In the genomic region with DNA sequence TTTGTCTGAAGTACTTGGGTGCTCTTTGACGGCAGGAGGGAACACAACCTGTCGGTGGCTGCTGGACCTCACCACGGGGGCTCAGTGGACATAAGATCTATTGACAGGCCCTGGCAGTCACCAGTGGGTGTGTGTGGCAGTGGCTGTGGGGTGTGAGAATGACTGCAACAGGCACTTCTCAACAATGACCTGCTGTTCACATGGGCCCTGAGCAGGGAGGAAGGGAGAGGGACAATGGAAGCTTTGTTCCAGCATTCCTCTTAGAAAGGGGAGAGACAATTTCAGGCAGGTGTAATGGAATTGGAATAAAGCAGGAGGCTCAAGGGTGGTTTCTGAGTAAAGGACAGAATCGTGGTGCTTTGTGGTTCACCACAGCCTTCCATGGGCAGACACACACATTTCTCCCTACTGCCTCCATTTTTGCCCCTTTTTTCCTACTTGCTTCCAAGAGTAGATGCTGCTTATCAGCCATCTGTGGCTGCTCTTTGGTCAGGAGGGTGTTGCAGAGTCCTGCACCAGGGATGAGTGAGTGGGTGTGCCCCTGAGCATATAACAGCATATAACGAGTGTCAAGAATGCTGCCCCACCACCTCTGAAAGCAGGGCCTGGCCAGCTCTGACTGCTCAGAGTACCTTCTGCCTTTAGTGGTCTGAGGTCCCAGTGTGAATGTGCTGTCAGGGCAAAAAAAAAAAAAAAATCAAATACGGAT, we compare ENCODE assay signal across 23 cellular contexts.
DNase-seq lines count a peak whose midpoint lies in the region; ATAC-seq, FAIRE-seq and TF ChIP-seq lines count a peak whose summit lies in the region.
"Had no signal": no experiment of that assay in that cellular context is flagged by ENCODE, and none has a peak within 500 bp of the region (broad histone marks: within the 10 kb centered on the region; RNA-seq: fewer than 3 reads in every experiment).

No MANE protein-coding gene starts in this region.

- no peak overlapping the region for H3K27ac Mint-ChIP-seq in naive thymus-derived CD4-positive, alpha-beta T cell
- H3K27ac Mint-ChIP-seq: activated CD8-positive, alpha-beta memory T cell treated with anti-CD3 and anti-CD28 coated beads, Interleukin-2, amount 10 ng/mL, durations not matched to agents 7 days and 5 days; activated naive CD8-positive, alpha-beta T cell treated with anti-CD3 and anti-CD28 coated beads, Interleukin-2, amount 10 ng/mL, durations not matched to agents 7 days and 5 days; brain had no signal

- H3K36me3 ChIP-seq in left ventricle myocardium inferior: no peaks in the 10 kb centered on the region
- no peaks in the 10 kb centered on the region for H3K36me3 ChIP-seq in naive thymus-derived CD4-positive, alpha-beta T cell (ENCODE audit: control insufficient read depth in 2 of 3, insufficient read depth in 3 of 3, low read length in 3 of 3)
- H3K36me3 ChIP-seq: BLaER1, gastrocnemius medialis, right lobe of liver had no signal

- intact Hi-C loops in cardiac septum (cut with DNase I): no loop called here
- intact Hi-C loops in left ventricle myocardium inferior (cut with micrococcal nuclease): no loop called here
- intact Hi-C loops in naive thymus-derived CD4-positive, alpha-beta T cell (cut with micrococcal nuclease): no loop called here

- no peak for FAIRE-seq in urothelium cell line (lab: Jason Lieb, UNC)
- FAIRE-seq: A549, D721Med, endothelial cell of umbilical vein, H54 had no signal

- no peaks in the 10 kb centered on the region for H3K27me3 Mint-ChIP-seq in naive thymus-derived CD4-positive, alpha-beta T cell
- H3K27me3 Mint-ChIP-seq: activated CD8-positive, alpha-beta memory T cell treated with anti-CD3 and anti-CD28 coated beads, Interleukin-2, amount 10 ng/mL, durations not matched to agents 7 days and 5 days; activated naive CD8-positive, alpha-beta T cell treated with anti-CD3 and anti-CD28 coated beads, Interleukin-2, amount 10 ng/mL, durations not matched to agents 7 days and 5 days; brain had no signal

- POLR2A ChIA-PET in naive thymus-derived CD4-positive, alpha-beta T cell (lab: Charles Lee): no interaction called here

- no peak overlapping the region for H3K27ac ChIP-seq in left ventricle myocardium inferior (replicated peaks)
- no peak overlapping the region for H3K27ac ChIP-seq in naive thymus-derived CD4-positive, alpha-beta T cell (ENCODE audit: low read depth, low read length)
- H3K27ac ChIP-seq: A549, BLaER1, gastrocnemius medialis, right lobe of liver, RWPE1 had no signal

- H3K4me3 Mint-ChIP-seq in naive thymus-derived CD4-positive, alpha-beta T cell: no peak overlapping the region
- H3K4me3 Mint-ChIP-seq: activated CD8-positive, alpha-beta memory T cell treated with anti-CD3 and anti-CD28 coated beads, Interleukin-2, amount 10 ng/mL, durations not matched to agents 7 days and 5 days; activated naive CD8-positive, alpha-beta T cell treated with anti-CD3 and anti-CD28 coated beads, Interleukin-2, amount 10 ng/mL, durations not matched to agents 7 days and 5 days; brain had no signal

- CTCF ChIA-PET in naive thymus-derived CD4-positive, alpha-beta T cell (lab: Charles Lee): no interaction called here

- peaks cover 0 to 3% (median 0%) of the 10 kb centered on the region in 11 donors for H3K9me3 Mint-ChIP-seq in naive thymus-derived CD4-positive, alpha-beta T cell
- H3K9me3 Mint-ChIP-seq: activated naive CD8-positive, alpha-beta T cell treated with anti-CD3 and anti-CD28 coated beads, Interleukin-2, amount 10 ng/mL, durations not matched to agents 7 days and 5 days had no signal

- H3K36me3 Mint-ChIP-seq in naive thymus-derived CD4-positive, alpha-beta T cell: no peaks in the 10 kb centered on the region
- H3K36me3 Mint-ChIP-seq: activated CD8-positive, alpha-beta memory T cell treated with anti-CD3 and anti-CD28 coated beads, Interleukin-2, amount 10 ng/mL, durations not matched to agents 7 days and 5 days; activated naive CD8-positive, alpha-beta T cell treated with anti-CD3 and anti-CD28 coated beads, Interleukin-2, amount 10 ng/mL, durations not matched to agents 7 days and 5 days; brain had no signal

- ATAC-seq in naive thymus-derived CD4-positive, alpha-beta T cell: no peak
- ATAC-seq: A549; activated CD8-positive, alpha-beta memory T cell treated with anti-CD3 and anti-CD28 coated beads, Interleukin-2, amount 10 ng/mL, durations not matched to agents 7 days and 5 days; gastrocnemius medialis; left cardiac atrium had no signal

- DNase-seq in cardiac septum (ENCODE audit: low spot score): peak; percentile 75
- DNase-seq in left ventricle myocardium inferior: no peak
- peak; percentile 4 for DNase-seq in UCSD-AML1 (lab: John Stamatoyannopoulos, UW; ENCODE audit: unreplicated experiment)
- DNase-seq in medulla oblongata (ENCODE audit: extremely low spot score): peak; percentile 3
- peak; percentile 18 for DNase-seq in urothelium cell line (ENCODE audit: low spot score)
- DNase-seq in GM10266 (ENCODE audit: extremely low spot score): no peak
- no peak for DNase-seq in NCI-H1417 (lab: John Stamatoyannopoulos, UW)
- DNase-seq in naive thymus-derived CD4-positive, alpha-beta T cell: no peak
- DNase-seq: activated CD4-positive, alpha-beta T cell treated with anti-CD3 and anti-CD28 coated beads for 48 hours; activated CD8-positive, alpha-beta memory T cell treated with anti-CD3 and anti-CD28 coated beads, Interleukin-2, amount 10 ng/mL, durations not matched to agents 7 days and 5 days; activated naive CD8-positive, alpha-beta T cell treated with anti-CD3 and anti-CD28 coated beads, Interleukin-2, amount 10 ng/mL, durations not matched to agents 7 days and 5 days; gastrocnemius medialis; left cardiac atrium; NCI-H1694; NCI-H226 had no signal

- no peaks in the 10 kb centered on the region for H3K4me1 Mint-ChIP-seq in naive thymus-derived CD4-positive, alpha-beta T cell
- H3K4me1 Mint-ChIP-seq: activated CD8-positive, alpha-beta memory T cell treated with anti-CD3 and anti-CD28 coated beads, Interleukin-2, amount 10 ng/mL, durations not matched to agents 7 days and 5 days; activated naive CD8-positive, alpha-beta T cell treated with anti-CD3 and anti-CD28 coated beads, Interleukin-2, amount 10 ng/mL, durations not matched to agents 7 days and 5 days; brain had no signal

- no peak for TF ChIP-seq CTCF in left ventricle myocardium inferior (IDR thresholded peaks at IDR 0.05; ENCODE audit: borderline replicate concordance)
- no peak for TF ChIP-seq CTCF in GM10266 (IDR thresholded peaks at IDR 0.05; ENCODE audit: control insufficient read depth, insufficient read depth, low read depth, missing control alignments)

- H3K4me1 ChIP-seq in left ventricle myocardium inferior: no peaks in the 10 kb centered on the region
- H3K4me1 ChIP-seq in naive thymus-derived CD4-positive, alpha-beta T cell (ENCODE audit: control insufficient read depth in 2 of 2, insufficient read depth in 2 of 2, low read length in 2 of 2): no peaks in the 10 kb centered on the region
- H3K4me1 ChIP-seq: A549, BLaER1, gastrocnemius medialis, right lobe of liver had no signal

- no peaks in the 10 kb centered on the region for H3K9me3 ChIP-seq in left ventricle myocardium inferior (replicated peaks)
- no peaks in the 10 kb centered on the region for H3K9me3 ChIP-seq in naive thymus-derived CD4-positive, alpha-beta T cell (ENCODE audit: control insufficient read depth in 2 of 3, low read length in 3 of 3)
- H3K9me3 ChIP-seq: A549, BLaER1, gastrocnemius medialis, right lobe of liver had no signal

- H3K4me3 ChIP-seq in left ventricle myocardium inferior: no peak overlapping the region
- no peak overlapping the region for H3K4me3 ChIP-seq in naive thymus-derived CD4-positive, alpha-beta T cell (ENCODE audit: low read length)
- H3K4me3 ChIP-seq: A549, BLaER1, gastrocnemius medialis, right lobe of liver had no signal

- H3K27me3 ChIP-seq in left ventricle myocardium inferior (ENCODE audit: low read depth): no peaks in the 10 kb centered on the region
- no peaks in the 10 kb centered on the region for H3K27me3 ChIP-seq in naive thymus-derived CD4-positive, alpha-beta T cell (ENCODE audit: control insufficient read depth in 2 of 2, insufficient read depth in 2 of 2, low read length in 2 of 2)
- H3K27me3 ChIP-seq: BLaER1, gastrocnemius medialis, right lobe of liver had no signal

Comparison
In these comparisons a context has a peak if more than half of its experiments do, and no peak if none do; other contexts are left out.
1. DNase-seq: peak in cardiac septum (single experiment), UCSD-AML1 (single experiment), medulla oblongata (single experiment) and urothelium cell line (single experiment); none in left ventricle myocardium inferior (single experiment), GM10266 (single experiment), NCI-H1417 (0 of 3) and naive thymus-derived CD4-positive, alpha-beta T cell (0 of 9).